Comparison of ENCODE assay signal across 13 cellular contexts in the genomic region with DNA sequence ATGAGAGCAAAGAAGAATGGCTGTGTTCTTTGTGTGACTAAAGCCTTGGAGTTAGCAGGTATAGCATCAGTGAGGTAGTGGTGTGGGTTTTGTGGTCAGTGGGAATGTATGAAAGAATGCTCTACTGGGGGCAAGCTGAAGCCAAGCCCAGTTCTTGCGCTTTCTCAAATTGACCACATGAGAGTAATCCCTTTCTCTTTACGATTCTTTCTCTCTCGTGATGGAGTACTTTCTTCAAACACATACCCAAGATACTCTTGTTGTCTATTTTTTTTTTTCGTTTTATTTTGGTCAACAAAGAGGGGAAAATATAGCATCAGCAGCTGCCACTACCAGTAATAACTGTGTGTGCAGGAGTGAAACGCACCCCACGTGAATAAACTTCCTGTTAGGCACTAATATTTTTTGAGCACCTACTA. TPM values are rescaled to one million over a fixed set of nuclear protein-coding genes. Genes with fewer than 3 reads are reported as not detected.
DNase-seq lines count a peak whose midpoint lies in the region; ATAC-seq and TF ChIP-seq lines count a peak whose summit lies in the region.
"Had no signal": no experiment of that assay in that cellular context is flagged by ENCODE, and none has a peak within 500 bp of the region (broad histone marks: within the 10 kb centered on the region; RNA-seq: fewer than 3 reads in every experiment).

No MANE protein-coding gene starts in this region.

- H3K4me1 Mint-ChIP-seq in osteocyte (ENCODE audit: unreplicated experiment): no peaks in the 10 kb centered on the region

- H3K79me1 ChIP-seq in IMR-90 (ENCODE audit: low read depth in 1 of 2, low read length in 2 of 2) (no peaks in the 10 kb centered on the region), mesenchymal stem cell (replicated peaks; ENCODE audit: low read length, poor library complexity, severe bottlenecking) (no peaks in the 10 kb centered on the region)

- no peaks in the 10 kb centered on the region; a peak in 1 of 4 replicates for H3K9me3 ChIP-seq in HCT116 (ENCODE audit: control insufficient read depth in 1 of 2, insufficient read depth in 1 of 2, low read depth in 1 of 2, low read length in 2 of 2)
- no peaks in the 10 kb centered on the region for H3K9me3 ChIP-seq in IMR-90 (ENCODE audit: control insufficient read depth, insufficient read depth, low read length)
- H3K9me3 ChIP-seq in mesenchymal stem cell (ENCODE audit: control insufficient read depth, low read length): no peaks in the 10 kb centered on the region
- H3K9me3 ChIP-seq: pancreas, SK-N-SH had no signal

- H3K4me2 ChIP-seq in HCT116 (ENCODE audit: low read length) (no peak overlapping the region), IMR-90 (ENCODE audit: low read depth, low read length) (no peak overlapping the region), mesenchymal stem cell (ENCODE audit: low read length, poor library complexity, severe bottlenecking) (peak overlapping the region; percentile 70)
- H3K4me2 ChIP-seq: SK-N-SH had no signal

- H2BK15ac ChIP-seq in IMR-90 (ENCODE audit: low read depth, low read length) (no peak overlapping the region), mesenchymal stem cell (ENCODE audit: low read depth, poor library complexity, severe bottlenecking) (no peak overlapping the region)

- H3K9me3 Mint-ChIP-seq in osteocyte (ENCODE audit: unreplicated experiment): peaks cover 5% of the 10 kb centered on the region

- no peak overlapping the region for H2AK9ac ChIP-seq in IMR-90 (replicated peaks; ENCODE audit: low read depth, low read length, poor library complexity)

- no TSS peak for BruUV-seq in HCT116 (replicated peaks; lab: Mats Ljungman, UMichigan)
- no TSS peak for BruUV-seq in IMR-90 (replicated peaks; lab: Mats Ljungman, UMichigan)

- H2BK5ac ChIP-seq in IMR-90 (ENCODE audit: low read depth, low read length, poor library complexity, severe bottlenecking): no peak overlapping the region
- H2BK5ac ChIP-seq in mesenchymal stem cell (ENCODE audit: low read depth, low read length, poor library complexity, severe bottlenecking): no peak overlapping the region

- POLR2A ChIA-PET in HCT116 (lab: Charles Lee) (interaction anchor here (1.5 kb wide), 1 partner anchor 10 kb away, joined by 5 read pairs; no protein-coding TSS in a partner anchor), IMR-90 (lab: Charles Lee; ENCODE audit: unreplicated experiment) (no interaction called here)

- CTCF ChIA-PET in HCT116 (lab: Charles Lee): no interaction called here
- CTCF ChIA-PET in IMR-90 (lab: Yijun Ruan, JAX): no interaction called here

- in situ Hi-C loops in IMR-90 (cut with MboI; ENCODE audit: low sequenced_read_pairs): no loop called here

- TF ChIP-seq RAD21 in HCT116 (IDR thresholded peaks at IDR 0.05; ENCODE audit: low read depth): no peak
- no peak for TF ChIP-seq RAD21 in IMR-90 (IDR thresholded peaks at IDR 0.05; ENCODE audit: low read length)

- no peak overlapping the region for H3K27ac Mint-ChIP-seq in osteocyte (ENCODE audit: unreplicated experiment)
- H3K27ac Mint-ChIP-seq: activated naive CD4-positive, alpha-beta T cell treated with anti-CD3 and anti-CD28 coated beads, Interleukin-2, amount 50 U/mL, for 72 hours had no signal

- H3K4ac ChIP-seq in IMR-90 (ENCODE audit: low read depth, low read length) (no peak overlapping the region), mesenchymal stem cell (ENCODE audit: low read depth in 1 of 2, low read length in 2 of 2) (no peak overlapping the region)

- no peak overlapping the region for H3K18ac ChIP-seq in IMR-90 (ENCODE audit: low read depth, low read length)
- no peak overlapping the region for H3K18ac ChIP-seq in mesenchymal stem cell (ENCODE audit: low read depth in 1 of 2, low read length in 2 of 2)

- H3K27me3 Mint-ChIP-seq in osteocyte (ENCODE audit: unreplicated experiment): no peaks in the 10 kb centered on the region

- no peak overlapping the region for H3K23ac ChIP-seq in IMR-90 (ENCODE audit: low read depth, low read length)
- H3K23ac ChIP-seq in mesenchymal stem cell (ENCODE audit: low read length in 2 of 2): no peak overlapping the region

- intact Hi-C loops in HCT116 (cut with micrococcal nuclease): no loop called here
- intact Hi-C loops in IMR-90 (cut with micrococcal nuclease): no loop called here

- H3K14ac ChIP-seq in IMR-90 (replicated peaks; ENCODE audit: low read depth, low read length) (no peak overlapping the region), mesenchymal stem cell (ENCODE audit: low read length in 2 of 2) (no peak overlapping the region)

- RAD21 ChIA-PET in HCT116 (lab: Charles Lee; ENCODE audit: low non-redundant PET in 1 of 2, low total read pairs in 2 of 2, uncharacterized antibody in 2 of 2, unreplicated experiment in 2 of 2): no interaction called here

- DNase-seq in HCT116 (ENCODE audit: low read depth, low spot score) (no peak), IMR-90 (peak; percentile 63), mesenchymal stem cell (no peak), NCI-H2196 (lab: John Stamatoyannopoulos, UW; ENCODE audit: unreplicated experiment) (no peak), osteocyte (ENCODE audit: extremely low spot score, unreplicated experiment) (no peak), DMS79 (lab: John Stamatoyannopoulos, UW) (no peak), NCI-H2029 treated with DMSO at 0.1 percent for 48 hours (lab: John Stamatoyannopoulos, UW) (no peak)
- DNase-seq: KBM-7, pancreas, SK-N-SH had no signal

- H4K8ac ChIP-seq in IMR-90 (ENCODE audit: low read depth in 2 of 2, low read length in 2 of 2): no peak overlapping the region
- no peak overlapping the region for H4K8ac ChIP-seq in mesenchymal stem cell (ENCODE audit: low read length)

- no peak for TF ChIP-seq CTCF in HCT116 (IDR thresholded peaks at IDR 0.05 in 2 of 3, conservative IDR thresholded peaks at IDR 0.05 in 1 of 3; ENCODE audit: borderline replicate concordance in 1 of 3, insufficient read depth in 1 of 3, low read depth in 2 of 3, low read length in 2 of 3)
- TF ChIP-seq CTCF in IMR-90 (conservative IDR thresholded peaks at IDR 0.05; ENCODE audit: low read depth, low read length): no peak
- TF ChIP-seq CTCF in osteocyte (IDR thresholded peaks at IDR 0.05): no peak

- H4K20me1 ChIP-seq in HCT116 (ENCODE audit: insufficient read depth) (no peaks in the 10 kb centered on the region), IMR-90 (ENCODE audit: insufficient read depth, low read length) (no peaks in the 10 kb centered on the region)

- no peak overlapping the region for H2AK5ac ChIP-seq in IMR-90 (ENCODE audit: low read depth, low read length)
- no peak overlapping the region for H2AK5ac ChIP-seq in mesenchymal stem cell (ENCODE audit: low read length, severe bottlenecking)

- no peak overlapping the region for H3K56ac ChIP-seq in IMR-90 (ENCODE audit: extremely low read depth, insufficient read depth, low read length)

- no peaks in the 10 kb centered on the region for H3K9me2 ChIP-seq in HCT116 (ENCODE audit: insufficient read depth)
- H3K9me2 ChIP-seq: SK-N-SH had no signal

- peaks cover 0 to 7% of the 10 kb centered on the region in 2 experiments; a peak in 1 of 4 replicates for H3K4me1 ChIP-seq in HCT116 (ENCODE audit: control insufficient read depth in 1 of 2, insufficient read depth in 2 of 2, low read length in 2 of 2)
- H3K4me1 ChIP-seq in IMR-90 (ENCODE audit: control insufficient read depth, insufficient read depth, low read length): no peaks in the 10 kb centered on the region; the same call in 1 of the 2 replicates
- H3K4me1 ChIP-seq in mesenchymal stem cell (ENCODE audit: control insufficient read depth, insufficient read depth, low read depth, low read length): peaks cover 1% of the 10 kb centered on the region
- H3K4me1 ChIP-seq: foreskin keratinocyte, pancreas had no signal

- H3K4me3 ChIP-seq in HCT116 (replicated peaks in 1 of 2; ENCODE audit: low read depth in 1 of 2, low read length in 2 of 2) (no peak overlapping the region), IMR-90 (ENCODE audit: insufficient read depth, low read depth, low read length) (no peak overlapping the region), mesenchymal stem cell (ENCODE audit: insufficient read depth in 1 of 2, low read depth in 1 of 2, low read length in 2 of 2) (no peak overlapping the region)
- H3K4me3 ChIP-seq: pancreas had no signal

- no peaks in the 10 kb centered on the region for H3K36me3 ChIP-seq in HCT116 (ENCODE audit: control insufficient read depth in 1 of 2, insufficient read depth in 2 of 2, low read length in 2 of 2)
- no peaks in the 10 kb centered on the region for H3K36me3 ChIP-seq in IMR-90 (ENCODE audit: control insufficient read depth, insufficient read depth, low read length)
- H3K36me3 ChIP-seq in mesenchymal stem cell (ENCODE audit: control insufficient read depth in 1 of 2, insufficient read depth in 2 of 2, low read depth in 1 of 2, low read length in 2 of 2): no peaks in the 10 kb centered on the region
- H3K36me3 ChIP-seq: pancreas had no signal

- H3K79me2 ChIP-seq in HCT116 (ENCODE audit: insufficient read depth, low read length): no peaks in the 10 kb centered on the region

- H2AFZ ChIP-seq in HCT116 (ENCODE audit: low read depth, low read length, poor library complexity, severe bottlenecking) (no peak overlapping the region), IMR-90 (replicated peaks; ENCODE audit: low read length, poor library complexity) (no peak overlapping the region), mesenchymal stem cell (ENCODE audit: low read depth, low read length) (no peak overlapping the region)

- no peak overlapping the region for H4K5ac ChIP-seq in IMR-90 (ENCODE audit: low read depth, low read length)

- peak; percentile 45 for ATAC-seq in GM18861 (IDR thresholded peaks at IDR 0.05; ENCODE audit: unreplicated experiment)
- peak; percentile 67; the same call in 1 of the 2 replicates for ATAC-seq in HCT116
- ATAC-seq in IMR-90 (ENCODE audit: low read depth): no peak
- ATAC-seq: activated naive CD4-positive, alpha-beta T cell treated with anti-CD3 and anti-CD28 coated beads, Interleukin-2, amount 50 U/mL, for 72 hours; foreskin keratinocyte; pancreas had no signal

- no peak overlapping the region for H2BK12ac ChIP-seq in mesenchymal stem cell (ENCODE audit: low read length in 2 of 2)

- H4K91ac ChIP-seq in IMR-90 (ENCODE audit: insufficient read depth, low read depth, low read length): no peak overlapping the region
- no peak overlapping the region for H4K91ac ChIP-seq in mesenchymal stem cell (ENCODE audit: low read length)

- no peak overlapping the region for H3K27ac ChIP-seq in HCT116 (ENCODE audit: low read depth, low read length)
- no peak overlapping the region for H3K27ac ChIP-seq in IMR-90 (ENCODE audit: insufficient read depth, low read length)
- H3K27ac ChIP-seq in mesenchymal stem cell (ENCODE audit: low read length, poor library complexity, severe bottlenecking): peak overlapping the region; percentile 95
- H3K27ac ChIP-seq: foreskin keratinocyte, pancreas had no signal

- no CpG with 5 or more reads among the region's 6 CpGs for WGBS in IMR-90 (ENCODE audit: extremely low coverage in 2 of 2, insufficient read length in 1 of 2), 2 experiments
- 60% methylated on average over 2 of the region's 6 CpGs for WGBS in mesenchymal stem cell

- dilution Hi-C loops in IMR-90 (cut with HindIII; ENCODE audit: low sequenced_read_pairs, unreplicated experiment): no loop called here

- H3K4me3 Mint-ChIP-seq in osteocyte (ENCODE audit: unreplicated experiment): no peak overlapping the region

- H3K36me3 Mint-ChIP-seq in osteocyte (ENCODE audit: unreplicated experiment): peaks cover 2% of the 10 kb centered on the region
- H3K36me3 Mint-ChIP-seq: activated naive CD4-positive, alpha-beta T cell treated with anti-CD3 and anti-CD28 coated beads, Interleukin-2, amount 50 U/mL, for 72 hours had no signal

- H2BK120ac ChIP-seq in IMR-90 (ENCODE audit: low read depth, low read length) (no peak overlapping the region), mesenchymal stem cell (ENCODE audit: low read depth, low read length) (no peak overlapping the region)

- H3K9ac ChIP-seq in HCT116 (ENCODE audit: low read length) (no peak overlapping the region), IMR-90 (ENCODE audit: low read depth, low read length) (no peak overlapping the region), mesenchymal stem cell (ENCODE audit: low read length) (no peak overlapping the region)
- H3K9ac ChIP-seq: SK-N-SH had no signal

- TF ChIP-seq POLR2A in HCT116 (IDR thresholded peaks at IDR 0.05; ENCODE audit: borderline replicate concordance, extremely low read depth, insufficient read depth, insufficient read length): no peak
- TF ChIP-seq POLR2A in IMR-90 (IDR thresholded peaks at IDR 0.05; ENCODE audit: low read depth, low read length): no peak

- H2BK20ac ChIP-seq in IMR-90 (ENCODE audit: low read depth, low read length): no peak overlapping the region

- H3K27me3 ChIP-seq in HCT116 (ENCODE audit: insufficient read depth, low read length) (no peaks in the 10 kb centered on the region), IMR-90 (ENCODE audit: control insufficient read depth, insufficient read depth, low read length) (no peaks in the 10 kb centered on the region), mesenchymal stem cell (ENCODE audit: control insufficient read depth in 1 of 2, insufficient read depth in 1 of 2, low read length in 2 of 2) (no peaks in the 10 kb centered on the region)
- H3K27me3 ChIP-seq: foreskin keratinocyte, pancreas had no signal

- no peaks in the 10 kb centered on the region for H3K9me1 ChIP-seq in IMR-90 (ENCODE audit: insufficient read depth, low read length)

RNA-seq across cellular contexts. Expression of gene PANK1, which starts 8.4 kb away (rescaled TPM):
- total RNA-seq in HCT116 (2021; ENCODE audit: unreplicated experiment) (6.4 TPM), IMR-90 (2012; rRNA removed) (6.7 and 8.8 TPM in 2 replicates), osteocyte (6.6 and 7.4 TPM in 2 replicates)
- 3.8 and 4.2 TPM in 2 replicates for polyA plus RNA-seq in HCT116 (2012)
- 3.0 TPM in 2 replicates for polyA plus RNA-seq in IMR-90 (2012; rRNA removed)
- polyA plus RNA-seq in IMR-90 (2012; cell fraction: cytosol; rRNA removed): 0.77 and 0.88 TPM in 2 replicates
- polyA plus RNA-seq in IMR-90 (2012; cell fraction: nucleus; rRNA removed; ENCODE audit: low replicate concordance): 0.70 and 2.1 TPM in 2 replicates
- 6.9 TPM for polyA plus RNA-seq in mesenchymal stem cell (2013, experiment 1 of 2)
- 7.7 TPM for polyA plus RNA-seq in mesenchymal stem cell (2013, experiment 2 of 2)

RNA-seq across cellular contexts. Expression of gene KIF20B, which starts 48.0 kb away (rescaled TPM):
- total RNA-seq in HCT116 (2021; ENCODE audit: unreplicated experiment): 50.2 TPM
- 3.8 and 8.3 TPM in 2 replicates for polyA plus RNA-seq in HCT116 (2012)
- 16.1 and 23.5 TPM in 2 replicates for total RNA-seq in IMR-90 (2012; rRNA removed)
- polyA plus RNA-seq in IMR-90 (2012; rRNA removed): 2.7 and 3.1 TPM in 2 replicates
- polyA plus RNA-seq in IMR-90 (2012; cell fraction: cytosol; rRNA removed): 0.11 and 0.23 TPM in 2 replicates
- 0.35 and 2.2 TPM in 2 replicates for polyA plus RNA-seq in IMR-90 (2012; cell fraction: nucleus; rRNA removed; ENCODE audit: low replicate concordance)
- 4.0 TPM for polyA plus RNA-seq in mesenchymal stem cell (2013, experiment 1 of 2)
- 3.9 TPM for polyA plus RNA-seq in mesenchymal stem cell (2013, experiment 2 of 2)
- 9.8 and 9.9 TPM in 2 replicates for total RNA-seq in osteocyte
